10 cellular contexts compared by ENCODE assay signal in genomic region chr19:55081773-55082022, GRCh38. TPM values are rescaled to one million over a fixed set of nuclear protein-coding genes. Genes with fewer than 3 reads are reported as not detected.
DNase-seq lines count a peak whose midpoint lies in the region; ATAC-seq and TF ChIP-seq lines count a peak whose summit lies in the region.
"Had no signal": no experiment of that assay in that cellular context is flagged by ENCODE, and none has a peak within 500 bp of the region (broad histone marks: within the 10 kb centered on the region; RNA-seq: fewer than 3 reads in every experiment).

No MANE protein-coding gene starts in this region.

- peaks cover 14% of the 10 kb centered on the region for H3K4me1 Mint-ChIP-seq in Calu3 (ENCODE audit: low read depth, unreplicated experiment)

- H3K27me3 Mint-ChIP-seq in Calu3 (ENCODE audit: unreplicated experiment), result no peaks in the 10 kb centered on the region

- H3K36me3 ChIP-seq in NT2/D1 (ENCODE audit: insufficient read depth, insufficient read length, low read length) (no peaks in the 10 kb centered on the region), psoas muscle (ENCODE audit: insufficient read depth in 1 of 2, low read depth in 1 of 2) (no peaks in the 10 kb centered on the region)
- H3K36me3 ChIP-seq: pancreas, SJCRH30 had no signal

- intact Hi-C loops in Calu3 (cut with micrococcal nuclease; ENCODE audit: unreplicated experiment), result no loop called here
- intact Hi-C loops in psoas muscle (cut with DNase I), result no loop called here

- H3K27ac ChIP-seq in psoas muscle, result no peak overlapping the region
- H3K27ac ChIP-seq: pancreas, SJCRH30 had no signal

- TF ChIP-seq CTCF in Calu3 (IDR thresholded peaks at IDR 0.05; ENCODE audit: unreplicated experiment) (no peak), epithelial cell of proximal tubule (conservative IDR thresholded peaks at IDR 0.05; ENCODE audit: low read depth, low read length) (no peak), psoas muscle (IDR thresholded peaks at IDR 0.05) (no peak)

- ATAC-seq in psoas muscle (no peak), HG02623 (IDR thresholded peaks at IDR 0.05; ENCODE audit: unreplicated experiment) (no peak), GM18870 (IDR thresholded peaks at IDR 0.05; ENCODE audit: unreplicated experiment) (no peak)

- H3K9me3 ChIP-seq in NT2/D1 (ENCODE audit: insufficient read depth, low read length), result no peaks in the 10 kb centered on the region
- no peaks in the 10 kb centered on the region for H3K9me3 ChIP-seq in psoas muscle
- H3K9me3 ChIP-seq: pancreas, SJCRH30 had no signal

- WGBS in psoas muscle, 3 donors, result 3 to 4% (median 3%) methylated on average over 17 to 22 of the region's 22 CpGs

- H3K27ac Mint-ChIP-seq in Calu3 (ENCODE audit: unreplicated experiment), result peak overlapping the region; percentile 55

- H3K4me3 ChIP-seq in NT2/D1 (ENCODE audit: insufficient read length, low read depth), result peak overlapping the region; percentile 50
- H3K4me3 ChIP-seq in epithelial cell of proximal tubule (ENCODE audit: low read depth, low read length), result peak overlapping the region; percentile 67
- peak overlapping the region; percentile 66 for H3K4me3 ChIP-seq in psoas muscle
- H3K4me3 ChIP-seq: SJCRH30 had no signal

- peaks cover 70% of the 10 kb centered on the region for H3K36me3 Mint-ChIP-seq in Calu3 (ENCODE audit: insufficient read depth, unreplicated experiment)

- H3K9me3 Mint-ChIP-seq in Calu3 (ENCODE audit: low read depth, unreplicated experiment), result no peaks in the 10 kb centered on the region

- BruUV-seq in Calu3 (replicated peaks; lab: Mats Ljungman, UMichigan), result no TSS peak

- H3K9ac ChIP-seq in NT2/D1 (ENCODE audit: insufficient read length, low read depth), result peak overlapping the region; percentile 57

- no peak overlapping the region for H3K4me3 Mint-ChIP-seq in Calu3 (ENCODE audit: low read depth, unreplicated experiment)

- DNase-seq in Calu3, result no peak
- DNase-seq in NT2/D1 (ENCODE audit: low read depth, low spot score), result no peak
- DNase-seq in epithelial cell of proximal tubule (ENCODE audit: low read depth), result no peak
- DNase-seq in psoas muscle, result no peak
- no peak for DNase-seq in NCI-H446 (lab: John Stamatoyannopoulos, UW)
- DNase-seq in cerebellar nuclear complex (lab: John Stamatoyannopoulos, UW), result no peak
- DNase-seq: SJCRH30 had no signal

- peaks cover 7% of the 10 kb centered on the region for H3K4me1 ChIP-seq in NT2/D1 (ENCODE audit: insufficient read depth, insufficient read length)
- H3K4me1 ChIP-seq in psoas muscle, result peaks cover 19% of the 10 kb centered on the region
- H3K4me1 ChIP-seq: pancreas, SJCRH30 had no signal

- H3K27me3 ChIP-seq in NT2/D1 (ENCODE audit: insufficient read depth, insufficient read length), result peaks cover 42% of the 10 kb centered on the region
- peaks cover 0 to 86% (median 40%) of the 10 kb centered on the region in 3 donors for H3K27me3 ChIP-seq in psoas muscle (ENCODE audit: insufficient read depth in 3 of 3, low read length in 2 of 3)
- H3K27me3 ChIP-seq: pancreas, SJCRH30 had no signal

- CTCF ChIA-PET in Calu3 (lab: Charles Lee), result no interaction called here

RNA-seq across cellular contexts. Expression of gene EPS8L1, which starts 6.0 kb away (rescaled TPM):
- 97.3 and 147 TPM in 2 replicates for total RNA-seq in Calu3 (2022)
- total RNA-seq in epithelial cell of proximal tubule, result 17.3 and 33.8 TPM in 2 replicates
- 1 to 10 TPM in 2 of 4 donors, under 1 TPM in 2; 0.53 to 2.5 (median 0.93) TPM for total RNA-seq in psoas muscle
- 1 to 10 TPM in 2 of 3 donors, under 1 TPM in 1; 0.97 to 1.9 (median 1.4) TPM for polyA plus RNA-seq in psoas muscle

RNA-seq across cellular contexts. Expression of gene RDH13, which starts 18.8 kb away (rescaled TPM):
- total RNA-seq in Calu3 (2022), result 50.1 and 54.5 TPM in 2 replicates
- total RNA-seq in epithelial cell of proximal tubule, result 13.8 and 21.1 TPM in 2 replicates
- 10 to 100 TPM in 3 of 4 donors, 1 to 10 TPM in 1; 4.5 to 18.0 (median 12.9) TPM for total RNA-seq in psoas muscle
- 10 to 100 TPM; 11.5 to 15.1 (median 13.1) TPM for polyA plus RNA-seq in psoas muscle

RNA-seq across cellular contexts. Expression of gene PPP1R12C, which starts 35.7 kb away (rescaled TPM):
- 140 and 151 TPM in 2 replicates for total RNA-seq in Calu3 (2022)
- total RNA-seq in epithelial cell of proximal tubule, result 53.8 and 68.7 TPM in 2 replicates
- 10 to 100 TPM; 20.5 to 35.3 (median 24.8) TPM for total RNA-seq in psoas muscle
- polyA plus RNA-seq in psoas muscle, result 10 to 100 TPM; 28.5 to 59.1 (median 44.4) TPM

RNA-seq across cellular contexts. Expression of gene GP6, which starts 43.6 kb away (rescaled TPM):
- 1.3 and 1.9 TPM in 2 replicates for total RNA-seq in Calu3 (2022)
- not detected in 2 replicates for total RNA-seq in epithelial cell of proximal tubule
- total RNA-seq in psoas muscle, result under 1 TPM in 2 of 4 donors, not detected in 2; 0.18 to 0.28 TPM
- under 1 TPM; 0.09 to 0.38 (median 0.10) TPM for polyA plus RNA-seq in psoas muscle
